Comparison of ENCODE assay signal across 23 cellular contexts in genomic region chr10:68235111-68235510, GRCh38. TPM values are rescaled to one million over a fixed set of nuclear protein-coding genes. Genes with fewer than 3 reads are reported as not detected.
"Had no signal": no experiment of that assay in that cellular context is flagged by ENCODE, and none has a peak within 500 bp of the region (broad histone marks: within the 10 kb centered on the region; RNA-seq: fewer than 3 reads in every experiment).

No MANE protein-coding gene starts in this region.

- H3K36me3 Mint-ChIP-seq: immature natural killer cell; naive B cell; stimulated activated effector memory CD8-positive, alpha-beta T cell treated with anti-CD3 and anti-CD28 coated beads, Interleukin-12 subunit alpha, Interleukin-12 subunit beta, amount 100 ng/mL, for 72 hours had no signal

- H3K27ac Mint-ChIP-seq: immature natural killer cell; nephron; progenitor cell of endocrine pancreas; stimulated activated effector memory CD8-positive, alpha-beta T cell treated with anti-CD3 and anti-CD28 coated beads, Interleukin-12 subunit alpha, Interleukin-12 subunit beta, amount 100 ng/mL, for 72 hours; stimulated activated naive CD8-positive, alpha-beta T cell treated with anti-CD3 and anti-CD28 coated beads, Interleukin-15, Interleukin-2, amounts not matched to agents 100 ng/mL and 50 ng/mL, for 24 hours had no signal

- H3K27ac ChIP-seq: esophagus squamous epithelium, pancreas, right lobe of liver, tibial artery, upper lobe of right lung, vagina had no signal

- H3K9me3 ChIP-seq: esophagus squamous epithelium, pancreas, right lobe of liver, tibial artery, upper lobe of right lung, vagina had no signal

- H3K9me3 Mint-ChIP-seq: naive B cell; nephron; stimulated activated effector memory CD8-positive, alpha-beta T cell treated with anti-CD3 and anti-CD28 coated beads, Interleukin-12 subunit alpha, Interleukin-12 subunit beta, amount 100 ng/mL, for 72 hours; stimulated activated naive CD8-positive, alpha-beta T cell treated with anti-CD3 and anti-CD28 coated beads, Interleukin-15, Interleukin-2, amounts not matched to agents 100 ng/mL and 50 ng/mL, for 24 hours had no signal

- H3K4me1 Mint-ChIP-seq: stimulated activated effector memory CD8-positive, alpha-beta T cell treated with anti-CD3 and anti-CD28 coated beads, Interleukin-12 subunit alpha, Interleukin-12 subunit beta, amount 100 ng/mL, for 72 hours had no signal

- H3K4me3 ChIP-seq: esophagus squamous epithelium, lung, pancreas, right lobe of liver, tibial artery, upper lobe of right lung, vagina had no signal

- H3K27me3 ChIP-seq: pancreas, right lobe of liver, tibial artery, vagina had no signal

- H3K4me3 Mint-ChIP-seq: immature natural killer cell; naive B cell; nephron; stimulated activated effector memory CD8-positive, alpha-beta T cell treated with anti-CD3 and anti-CD28 coated beads, Interleukin-12 subunit alpha, Interleukin-12 subunit beta, amount 100 ng/mL, for 72 hours; stimulated activated naive CD8-positive, alpha-beta T cell treated with anti-CD3 and anti-CD28 coated beads, Interleukin-15, Interleukin-2, amounts not matched to agents 100 ng/mL and 50 ng/mL, for 24 hours had no signal

- H3K36me3 ChIP-seq: esophagus squamous epithelium, pancreas, right lobe of liver, tibial artery, upper lobe of right lung, vagina had no signal

- DNase-seq: esophagus squamous epithelium; foreskin fibroblast; immature natural killer cell; kidney; left colon; left ventricle myocardium superior; mesendoderm; naive B cell; occipital lobe; pancreas; retina; right lobe of liver; stimulated activated CD4-positive, alpha-beta T cell treated with anti-CD3 and anti-CD28 coated beads, Interleukin-4, amount 100 ng/mL, for 1 hour; stimulated activated CD8-positive, alpha-beta memory T cell treated with anti-CD3 and anti-CD28 coated beads, Interleukin-4, amount 100 ng/mL, for 48 hours; tibial artery; upper lobe of right lung had no signal

- H3K4me1 ChIP-seq: right lobe of liver had no signal

- ATAC-seq: left colon; left ventricle myocardium superior; pancreas; right lobe of liver; stimulated activated effector memory CD8-positive, alpha-beta T cell treated with anti-CD3 and anti-CD28 coated beads, Interleukin-12 subunit alpha, Interleukin-12 subunit beta, amount 100 ng/mL, for 72 hours; upper lobe of right lung had no signal

RNA-seq across cellular contexts. Expression of gene ATOH7, which starts 3.2 kb away (rescaled TPM):
- total RNA-seq: endothelial cell of umbilical vein, esophagus squamous epithelium, left ventricle myocardium superior, lung, upper lobe of right lung, vagina had no signal
- polyA plus RNA-seq: endothelial cell of umbilical vein, immature natural killer cell had no signal
